ENCODE assay signal across 27 cellular contexts in genomic region chr20:17177341-17177740, GRCh38. TPM values are rescaled to one million over a fixed set of nuclear protein-coding genes. Genes with fewer than 3 reads are reported as not detected.
"Had no signal": no experiment of that assay in that cellular context is flagged by ENCODE, and none has a peak within 500 bp of the region (broad histone marks: within the 10 kb centered on the region; RNA-seq: fewer than 3 reads in every experiment).

No MANE protein-coding gene starts in this region.

- ATAC-seq: activated T-helper 17 cell treated with anti-CD3 and anti-CD28 coated beads, Interleukin-2, amount 50 U/mL, for 72 hours; Right ventricle myocardium inferior; T-cell had no signal

- H3K4me3 ChIP-seq: SK-N-MC had no signal

- DNase-seq: activated CD4-positive, alpha-beta memory T cell treated with anti-CD3 and anti-CD28 coated beads, Interleukin-2, amount 10 ng/mL, durations not matched to agents 7 days and 5 days; activated CD4-positive, alpha-beta T cell treated with anti-CD3 and anti-CD28 coated beads, Interleukin-2, amount 10 ng/mL, durations not matched to agents 7 days and 5 days; activated CD4-positive, CD25-positive, alpha-beta regulatory T cell; activated gamma-delta T cell; activated naive CD4-positive, alpha-beta T cell treated with anti-CD3 and anti-CD28 coated beads for 36 hours; activated T-cell treated with anti-CD3 and anti-CD28 coated beads for 4 hours; activated T-cell treated with anti-CD3 and anti-CD28 coated beads, Interleukin-2, amount 50 U/mL, for 48 hours; amygdala; NCI-H1092; NCI-H1417; NCI-H1930; NCI-H2107; NCI-H2171 treated with DMSO at 0.1 percent for 48 hours; NCI-H524 treated with DMSO at 0.1 percent for 48 hours; NCI-H748 treated with DMSO at 0.1 percent for 48 hours; RPMI8226; T-cell; T-helper 2 cell; T1000 had no signal

- H3K27ac ChIP-seq: KMS-11, SK-N-MC had no signal

RNA-seq across cellular contexts. Expression of gene PCSK2, which starts 49.5 kb away (rescaled TPM):
- total RNA-seq: activated CD4-positive, alpha-beta memory T cell treated with anti-CD3 and anti-CD28 coated beads, Interleukin-2, amount 10 ng/mL, durations not matched to agents 7 days and 5 days; activated CD4-positive, alpha-beta T cell treated with anti-CD3 and anti-CD28 coated beads, Interleukin-2, amount 10 ng/mL, durations not matched to agents 7 days and 5 days; activated CD8-positive, alpha-beta memory T cell treated with anti-CD3 and anti-CD28 coated beads for 36 hours; activated naive CD4-positive, alpha-beta T cell treated with anti-CD3 and anti-CD28 coated beads for 36 hours; activated T-helper 17 cell treated with anti-CD3 and anti-CD28 coated beads, Interleukin-2, amount 50 U/mL, for 72 hours; astrocyte; MCF 10A; OCI-LY7; T-cell had no signal
